ENCODE assay signal across 11 cellular contexts in the genomic region with DNA sequence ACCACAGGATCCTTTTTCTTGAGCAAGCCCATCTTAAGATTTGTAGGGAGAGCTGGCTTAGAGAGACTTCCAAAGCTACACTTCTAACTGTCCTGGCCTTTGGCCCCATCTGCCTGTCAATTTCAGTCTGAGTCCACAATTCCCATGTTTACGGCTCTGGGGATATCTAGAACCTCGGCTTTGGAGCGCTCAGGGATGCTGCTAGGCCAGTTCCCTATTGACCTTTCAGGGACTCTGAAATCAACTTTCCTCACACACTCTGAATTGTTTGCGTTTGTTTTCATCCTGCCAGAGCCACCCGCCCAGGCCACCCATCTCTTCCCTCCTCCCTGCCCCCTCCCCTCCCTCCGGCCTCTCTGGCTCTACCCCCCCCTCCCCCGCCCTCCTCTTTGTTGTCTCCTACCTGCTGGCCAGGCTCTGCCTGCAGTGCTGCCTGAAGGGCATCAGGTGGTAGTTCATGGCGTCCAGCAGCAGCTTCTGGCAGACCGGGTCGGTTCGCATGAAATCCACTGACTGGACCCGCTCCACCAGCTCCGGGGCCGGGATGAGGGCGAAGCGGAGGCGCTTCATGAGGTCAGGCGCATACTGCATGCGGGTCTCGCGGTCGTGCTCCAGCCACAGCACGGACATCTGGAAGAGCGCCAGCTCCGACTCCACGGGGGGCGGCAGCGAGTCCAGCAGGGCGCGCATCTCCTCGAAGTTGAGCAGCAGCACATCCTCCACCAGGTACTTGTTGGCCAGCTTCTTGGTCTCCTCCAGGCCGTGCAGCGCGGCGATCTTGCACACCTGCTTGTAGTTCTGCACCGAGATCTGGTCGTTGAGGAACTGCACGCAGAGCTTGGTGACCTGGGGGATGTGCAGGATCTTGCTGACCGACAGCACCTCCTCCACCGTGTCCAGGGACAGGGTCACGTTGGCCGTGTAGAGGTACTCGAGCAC. TPM values are rescaled to one million over a fixed set of nuclear protein-coding genes. Genes with fewer than 3 reads are reported as not detected.
DNase-seq lines count a peak whose midpoint lies in the region; ATAC-seq, FAIRE-seq and TF ChIP-seq lines count a peak whose summit lies in the region.
"Had no signal": no experiment of that assay in that cellular context is flagged by ENCODE, and none has a peak within 500 bp of the region (broad histone marks: within the 10 kb centered on the region; RNA-seq: fewer than 3 reads in every experiment).

No MANE protein-coding gene starts in this region.

- H3K4me3 ChIP-seq in esophagus squamous epithelium: peak overlapping the region; percentile 3 to 68 (median 46)

- H3K36me3 ChIP-seq in esophagus squamous epithelium: no peaks in the 10 kb centered on the region
- H3K36me3 ChIP-seq: tibial artery had no signal

- no peak overlapping the region for H3K4me3 Mint-ChIP-seq in activated naive CD4-positive, alpha-beta T cell treated with anti-CD3 and anti-CD28 coated beads, Interleukin-2, amount 10 ng/mL, durations not matched to agents 7 days and 5 days
- H3K4me3 Mint-ChIP-seq: dendritic cell treated with granulocyte-macrophage colony-stimulating factor and Interleukin-4, amounts not matched to agents 40 ng/mL and 50 ng/mL, for 4 days had no signal

- peak; percentile 31 for ATAC-seq in sciatic nerve
- no peak for ATAC-seq in GM19397 (IDR thresholded peaks at IDR 0.05; ENCODE audit: unreplicated experiment)

- no peaks in the 10 kb centered on the region for H3K9me3 ChIP-seq in esophagus squamous epithelium
- H3K9me3 ChIP-seq: tibial artery had no signal

- peaks cover 62% of the 10 kb centered on the region for H3K27me3 Mint-ChIP-seq in activated naive CD4-positive, alpha-beta T cell treated with anti-CD3 and anti-CD28 coated beads, Interleukin-2, amount 10 ng/mL, durations not matched to agents 7 days and 5 days

- H3K9me3 Mint-ChIP-seq in activated naive CD4-positive, alpha-beta T cell treated with anti-CD3 and anti-CD28 coated beads, Interleukin-2, amount 10 ng/mL, durations not matched to agents 7 days and 5 days: no peaks in the 10 kb centered on the region
- H3K9me3 Mint-ChIP-seq: dendritic cell treated with granulocyte-macrophage colony-stimulating factor and Interleukin-4, amounts not matched to agents 40 ng/mL and 50 ng/mL, for 4 days had no signal

- H3K27ac Mint-ChIP-seq in activated naive CD4-positive, alpha-beta T cell treated with anti-CD3 and anti-CD28 coated beads, Interleukin-2, amount 10 ng/mL, durations not matched to agents 7 days and 5 days: no peak overlapping the region
- H3K27ac Mint-ChIP-seq: dendritic cell treated with granulocyte-macrophage colony-stimulating factor and Interleukin-4, amounts not matched to agents 40 ng/mL and 50 ng/mL, for 4 days had no signal

- intact Hi-C loops in esophagus squamous epithelium (cut with DNase I) (no loop called here), sciatic nerve (cut with DNase I) (loop anchor here (1.0 kb wide), 1 partner anchor 33 kb away; no protein-coding TSS in a partner anchor)

- peaks cover 17 to 34% (median 21%) of the 10 kb centered on the region in 3 donors for H3K4me1 ChIP-seq in esophagus squamous epithelium

- no peak for TF ChIP-seq CTCF in esophagus squamous epithelium (IDR thresholded peaks at IDR 0.05)

- 45 to 50% methylated on average over 6 to 8 of the region's 43 CpGs for WGBS in esophagus squamous epithelium, 2 donors

- no peak overlapping the region for H3K27ac ChIP-seq in esophagus squamous epithelium
- H3K27ac ChIP-seq: tibial artery had no signal

- H3K4me1 Mint-ChIP-seq in activated naive CD4-positive, alpha-beta T cell treated with anti-CD3 and anti-CD28 coated beads, Interleukin-2, amount 10 ng/mL, durations not matched to agents 7 days and 5 days: no peaks in the 10 kb centered on the region

- FAIRE-seq in GM12892 (lab: Jason Lieb, UNC): peak; percentile 21

- TF ChIP-seq POLR2A in GM12892 (IDR thresholded peaks at IDR 0.05; ENCODE audit: low read depth, low read length) (no peak), esophagus squamous epithelium (IDR thresholded peaks at IDR 0.05) (no peak)

- no peaks in the 10 kb centered on the region for H3K36me3 Mint-ChIP-seq in activated naive CD4-positive, alpha-beta T cell treated with anti-CD3 and anti-CD28 coated beads, Interleukin-2, amount 10 ng/mL, durations not matched to agents 7 days and 5 days

- H3K27me3 ChIP-seq in esophagus squamous epithelium: peaks cover 7 to 59% (median 24%) of the 10 kb centered on the region in 4 donors

- CTCF ChIA-PET in activated naive CD4-positive, alpha-beta T cell treated with anti-CD3 and anti-CD28 coated beads, Interleukin-2, amount 10 ng/mL, durations not matched to agents 7 days and 5 days (lab: Charles Lee): no interaction called here

- DNase-seq in GM12892 (ENCODE audit: insufficient read length) (no peak), NCI-H69 (lab: John Stamatoyannopoulos, UW) (peak; percentile 97), esophagus squamous epithelium (lab: John Stamatoyannopoulos, UW) (no peak), sciatic nerve (ENCODE audit: low spot score) (peak; percentile 54)
- DNase-seq in activated naive CD4-positive, alpha-beta T cell treated with anti-CD3 and anti-CD28 coated beads, Interleukin-2, amount 10 ng/mL, durations not matched to agents 7 days and 5 days: no peak
- DNase-seq in activated CD4-positive, alpha-beta T cell treated with anti-CD3 and anti-CD28 coated beads, Interleukin-2, amount 50 U/mL, for 1 hour: no peak
- no peak for DNase-seq in stimulated activated CD4-positive, alpha-beta T cell treated with anti-CD3 and anti-CD28 coated beads, Interleukin-4, amount 100 ng/mL, for 24 hours
- DNase-seq: tibial artery had no signal

RNA-seq across cellular contexts. Expression of a gene that starts 3.3 kb away (rescaled TPM):
- 1.1 TPM for polyA plus RNA-seq in GM12892 (2012; ENCODE audit: missing spikeins)
- total RNA-seq in esophagus squamous epithelium (under 1 TPM; 0.04 to 0.95 (median 0.42) TPM), sciatic nerve (0.45 TPM)
- total RNA-seq: osteoblast had no signal

Comparison
In these comparisons a context has a peak if more than half of its experiments do, and no peak if none do; other contexts are left out.
1. DNase-seq: peak in NCI-H69 (single experiment) and sciatic nerve (single experiment); none in GM12892 (single experiment), esophagus squamous epithelium (single experiment), activated naive CD4-positive, alpha-beta T cell treated with anti-CD3 and anti-CD28 coated beads, Interleukin-2, amount 10 ng/mL, durations not matched to agents 7 days and 5 days (single experiment), activated CD4-positive, alpha-beta T cell treated with anti-CD3 and anti-CD28 coated beads, Interleukin-2, amount 50 U/mL, for 1 hour (single experiment) and stimulated activated CD4-positive, alpha-beta T cell treated with anti-CD3 and anti-CD28 coated beads, Interleukin-4, amount 100 ng/mL, for 24 hours (single experiment).